Comparison of ENCODE assay signal across 25 cellular contexts in the genomic region with DNA sequence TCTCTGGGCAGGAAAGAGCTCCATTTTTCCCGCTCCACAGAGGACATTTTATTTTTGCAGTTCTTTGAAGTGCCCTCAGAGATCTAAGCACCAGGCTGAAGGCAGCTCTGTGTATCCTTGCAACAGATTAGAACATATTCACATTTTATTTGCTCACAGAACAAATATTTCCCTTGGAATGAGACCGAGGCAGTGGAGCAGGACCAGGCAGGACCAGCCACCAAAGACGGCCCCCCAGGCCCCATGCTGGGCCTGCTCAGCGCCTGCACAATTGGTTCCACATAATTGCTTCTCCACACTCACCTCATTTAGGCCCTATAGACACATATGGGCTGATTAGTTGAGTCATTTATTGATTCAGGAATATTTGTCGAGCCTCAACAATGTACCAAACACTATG. TPM values are rescaled to one million over a fixed set of nuclear protein-coding genes. Genes with fewer than 3 reads are reported as not detected.
DNase-seq lines count a peak whose midpoint lies in the region; TF ChIP-seq lines count a peak whose summit lies in the region.
"Had no signal": no experiment of that assay in that cellular context is flagged by ENCODE, and none has a peak within 500 bp of the region (broad histone marks: within the 10 kb centered on the region; RNA-seq: fewer than 3 reads in every experiment).

No MANE protein-coding gene starts in this region.

- H3K36me3 ChIP-seq in thyroid gland: no peaks in the 10 kb centered on the region
- H3K36me3 ChIP-seq: colonic mucosa, tibial artery had no signal

- no peaks in the 10 kb centered on the region for H3K9me3 ChIP-seq in thyroid gland
- H3K9me3 ChIP-seq: colonic mucosa, tibial artery had no signal

- no peaks in the 10 kb centered on the region for H3K36me3 Mint-ChIP-seq in activated T-helper 2 cell treated with anti-CD3 and anti-CD28 coated beads, Interferon-gamma antibody, Interleukin-2, Interleukin-4, amounts not matched to agents 10 μg/mL and 5 μg/mL and 100 μg/mL, durations not matched to agents 14 hours and 24 hours and 36 hours (ENCODE audit: low read depth)
- H3K36me3 Mint-ChIP-seq: activated naive CD8-positive, alpha-beta T cell treated with anti-CD3 and anti-CD28 coated beads for 36 hours; CD8-positive, alpha-beta memory T cell; T-cell had no signal

- peaks cover 12 to 17% of the 10 kb centered on the region in 2 donors for H3K4me1 ChIP-seq in thyroid gland
- H3K4me1 ChIP-seq: colonic mucosa, tibial artery had no signal

- peak; percentile 28 for DNase-seq in DMS53 (lab: John Stamatoyannopoulos, UW)
- DNase-seq in DMS53 treated with DMSO at 0.1 percent for 48 hours (lab: John Stamatoyannopoulos, UW; ENCODE audit: unreplicated experiment): no peak
- peak; percentile 37 for DNase-seq in astrocyte of the hippocampus (ENCODE audit: low read depth, low spot score)
- peak; percentile 62 for DNase-seq in kidney tubule cell (ENCODE audit: low spot score)
- peak; percentile 67 to 72 for DNase-seq in thyroid gland
- no peak for DNase-seq in activated T-helper 2 cell treated with anti-CD3 and anti-CD28 coated beads, Interferon-gamma antibody, Interleukin-2, Interleukin-4, amounts not matched to agents 10 μg/mL and 5 μg/mL and 100 μg/mL, durations not matched to agents 14 hours and 24 hours and 36 hours (ENCODE audit: low spot score)
- DNase-seq in effector CD8-positive, alpha-beta T cell (lab: John Stamatoyannopoulos, UW): no peak
- DNase-seq in head of caudate nucleus: no peak
- DNase-seq: activated CD4-positive, alpha-beta T cell treated with anti-CD3 and anti-CD28 coated beads for 4 hours; activated naive CD8-positive, alpha-beta T cell treated with anti-CD3 and anti-CD28 coated beads for 36 hours; AML-193; CD8-positive, alpha-beta memory T cell; colonic mucosa; mesendoderm; NCI-H1417 treated with DMSO at 0.1 percent for 48 hours; NCI-H2171 treated with DMSO at 0.1 percent for 48 hours; NCI-H69; posterior cingulate gyrus; SHP77; stimulated activated naive CD4-positive, alpha-beta T cell treated with Interleukin-2 at 50 U/mL for 16 hours; T-cell; tibial artery had no signal

- H3K4me3 Mint-ChIP-seq in activated T-helper 2 cell treated with anti-CD3 and anti-CD28 coated beads, Interferon-gamma antibody, Interleukin-2, Interleukin-4, amounts not matched to agents 10 μg/mL and 5 μg/mL and 100 μg/mL, durations not matched to agents 14 hours and 24 hours and 36 hours (ENCODE audit: low read depth): no peak overlapping the region
- H3K4me3 Mint-ChIP-seq: activated naive CD8-positive, alpha-beta T cell treated with anti-CD3 and anti-CD28 coated beads for 36 hours; activated T-helper 17 cell treated with anti-CD3 and anti-CD28 coated beads, Interleukin-2, amount 50 U/mL, for 72 hours; CD8-positive, alpha-beta memory T cell; nephron; T-cell had no signal

- H3K9me3 Mint-ChIP-seq in activated T-helper 2 cell treated with anti-CD3 and anti-CD28 coated beads, Interferon-gamma antibody, Interleukin-2, Interleukin-4, amounts not matched to agents 10 μg/mL and 5 μg/mL and 100 μg/mL, durations not matched to agents 14 hours and 24 hours and 36 hours: no peaks in the 10 kb centered on the region
- H3K9me3 Mint-ChIP-seq: activated naive CD8-positive, alpha-beta T cell treated with anti-CD3 and anti-CD28 coated beads for 36 hours; activated T-helper 17 cell treated with anti-CD3 and anti-CD28 coated beads, Interleukin-2, amount 50 U/mL, for 72 hours; CD8-positive, alpha-beta memory T cell; nephron; T-cell had no signal

- WGBS in thyroid gland, 2 donors: 39 to 42% methylated on average over 5 of the region's 5 CpGs

- H3K4me3 ChIP-seq in thyroid gland (replicated peaks in 1 of 3): no peak overlapping the region
- H3K4me3 ChIP-seq: colonic mucosa, tibial artery had no signal

- no peak overlapping the region for H3K27ac Mint-ChIP-seq in activated T-helper 2 cell treated with anti-CD3 and anti-CD28 coated beads, Interferon-gamma antibody, Interleukin-2, Interleukin-4, amounts not matched to agents 10 μg/mL and 5 μg/mL and 100 μg/mL, durations not matched to agents 14 hours and 24 hours and 36 hours
- H3K27ac Mint-ChIP-seq: activated naive CD8-positive, alpha-beta T cell treated with anti-CD3 and anti-CD28 coated beads for 36 hours; activated T-helper 17 cell treated with anti-CD3 and anti-CD28 coated beads, Interleukin-2, amount 50 U/mL, for 72 hours; CD8-positive, alpha-beta memory T cell; nephron; T-cell had no signal

- peak overlapping the region; percentile 3 to 56 (median 32) for H3K27ac ChIP-seq in thyroid gland
- H3K27ac ChIP-seq: 22Rv1, colonic mucosa, tibial artery had no signal

- TF ChIP-seq CTCF in thyroid gland (IDR thresholded peaks at IDR 0.05): no peak

- H3K4me1 Mint-ChIP-seq in activated T-helper 2 cell treated with anti-CD3 and anti-CD28 coated beads, Interferon-gamma antibody, Interleukin-2, Interleukin-4, amounts not matched to agents 10 μg/mL and 5 μg/mL and 100 μg/mL, durations not matched to agents 14 hours and 24 hours and 36 hours (ENCODE audit: low read depth): no peaks in the 10 kb centered on the region
- H3K4me1 Mint-ChIP-seq: activated naive CD8-positive, alpha-beta T cell treated with anti-CD3 and anti-CD28 coated beads for 36 hours; activated T-helper 17 cell treated with anti-CD3 and anti-CD28 coated beads, Interleukin-2, amount 50 U/mL, for 72 hours; CD8-positive, alpha-beta memory T cell; T-cell had no signal

- intact Hi-C loops in thyroid gland (cut with DNase I): no loop called here
- intact Hi-C loops in activated T-helper 2 cell treated with anti-CD3 and anti-CD28 coated beads, Interferon-gamma antibody, Interleukin-2, Interleukin-4, amounts not matched to agents 10 μg/mL and 5 μg/mL and 100 μg/mL, durations not matched to agents 14 hours and 24 hours and 36 hours (cut with micrococcal nuclease): no loop called here
- intact Hi-C loops in head of caudate nucleus (cut with DNase I): no loop called here

- peaks cover 24% of the 10 kb centered on the region for H3K27me3 Mint-ChIP-seq in activated T-helper 2 cell treated with anti-CD3 and anti-CD28 coated beads, Interferon-gamma antibody, Interleukin-2, Interleukin-4, amounts not matched to agents 10 μg/mL and 5 μg/mL and 100 μg/mL, durations not matched to agents 14 hours and 24 hours and 36 hours (ENCODE audit: low read depth)

- H3K27me3 ChIP-seq in thyroid gland: no peaks in the 10 kb centered on the region
- H3K27me3 ChIP-seq: colonic mucosa, tibial artery had no signal

- TF ChIP-seq POLR2A in thyroid gland (IDR thresholded peaks at IDR 0.05): no peak

RNA-seq across cellular contexts. Expression of a gene that starts 15.7 kb away (rescaled TPM):
- total RNA-seq in thyroid gland: 10 to 100 TPM; 17.9 to 51.5 (median 28.9) TPM
- total RNA-seq in activated T-helper 2 cell treated with anti-CD3 and anti-CD28 coated beads, Interferon-gamma antibody, Interleukin-2, Interleukin-4, amounts not matched to agents 10 μg/mL and 5 μg/mL and 100 μg/mL, durations not matched to agents 14 hours and 24 hours and 36 hours: 0.85 and 1.3 TPM in 2 replicates

Comparison
In these comparisons a context has a peak if more than half of its experiments do, and no peak if none do; other contexts are left out.
1. DNase-seq: peak in DMS53 (single experiment), astrocyte of the hippocampus (single experiment), kidney tubule cell (single experiment) and thyroid gland (2 of 2); none in DMS53 treated with DMSO at 0.1 percent for 48 hours (single experiment), activated T-helper 2 cell treated with anti-CD3 and anti-CD28 coated beads, Interferon-gamma antibody, Interleukin-2, Interleukin-4, amounts not matched to agents 10 μg/mL and 5 μg/mL and 100 μg/mL, durations not matched to agents 14 hours and 24 hours and 36 hours (single experiment), effector CD8-positive, alpha-beta T cell (single experiment) and head of caudate nucleus (0 of 42).